15 cellular contexts compared by ENCODE assay signal in the genomic region with DNA sequence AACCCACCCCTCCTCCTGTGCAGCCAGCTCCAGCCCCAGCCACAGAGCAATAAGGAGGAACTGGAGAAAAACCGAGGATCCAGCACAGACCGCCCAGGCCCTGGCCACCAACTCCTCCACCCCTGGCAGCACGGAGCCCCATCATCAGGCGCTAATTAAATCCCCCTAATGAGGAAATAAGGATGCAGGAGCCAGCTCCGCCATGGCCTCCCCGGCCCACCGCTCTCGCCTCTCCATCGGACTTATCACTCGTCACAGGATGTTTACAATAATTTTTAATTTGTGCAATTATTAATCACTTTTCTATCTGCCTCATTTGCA. TPM values are rescaled to one million over a fixed set of nuclear protein-coding genes. Genes with fewer than 3 reads are reported as not detected.
DNase-seq lines count a peak whose midpoint lies in the region; ATAC-seq and TF ChIP-seq lines count a peak whose summit lies in the region.
"Had no signal": no experiment of that assay in that cellular context is flagged by ENCODE, and none has a peak within 500 bp of the region (broad histone marks: within the 10 kb centered on the region; RNA-seq: fewer than 3 reads in every experiment).

No MANE protein-coding gene starts in this region.

- no peak for TF ChIP-seq CTCF in neural cell (IDR thresholded peaks at IDR 0.05; ENCODE audit: poor library complexity, severe bottlenecking)

- DNase-seq in D341Med (ENCODE audit: low spot score) (peak; percentile 12), caudate nucleus (lab: John Stamatoyannopoulos, UW) (peak in 1 of 61 donors; percentile 16), ecto neural progenitor cell (ENCODE audit: low spot score) (peak; percentile 40), T-helper 17 cell (no peak)
- DNase-seq: 8988T; AML-193; CD4-positive, CD25-positive, alpha-beta regulatory T cell; DMS 273 treated with DMSO at 0.1 percent for 48 hours; H7 had no signal

- H3K9ac ChIP-seq in neural cell (ENCODE audit: low read length): peak overlapping the region; percentile 69
- H3K9ac ChIP-seq: BLaER1 had no signal

- TF ChIP-seq RAD21 in neural cell (conservative IDR thresholded peaks at IDR 0.05): no peak

- H3K4me2 ChIP-seq in neural cell (ENCODE audit: low read length): no peak overlapping the region
- H3K4me2 ChIP-seq: BLaER1 had no signal

- H2AFZ ChIP-seq in neural cell (ENCODE audit: low read depth, low read length): no peak overlapping the region
- H2AFZ ChIP-seq: GM23338 had no signal

- no peak overlapping the region for H3K27ac Mint-ChIP-seq in T-helper 17 cell
- H3K27ac Mint-ChIP-seq: CD4-positive, CD25-positive, alpha-beta regulatory T cell; GM23338 had no signal

- H3K27me3 Mint-ChIP-seq in T-helper 17 cell: peaks cover 48% of the 10 kb centered on the region

- ATAC-seq in HG03175 (IDR thresholded peaks at IDR 0.05; ENCODE audit: unreplicated experiment): no peak
- ATAC-seq in GM21423 (IDR thresholded peaks at IDR 0.05; ENCODE audit: unreplicated experiment): no peak
- ATAC-seq in T-helper 17 cell: no peak
- ATAC-seq in GM21381 (IDR thresholded peaks at IDR 0.05; ENCODE audit: unreplicated experiment): no peak
- ATAC-seq: GM23338 had no signal

- H3K9me3 ChIP-seq in neural cell (ENCODE audit: low read length): no peaks in the 10 kb centered on the region
- H3K9me3 ChIP-seq in T-helper 17 cell (ENCODE audit: control insufficient read depth, low read length, poor library complexity, severe bottlenecking): no peaks in the 10 kb centered on the region
- H3K9me3 ChIP-seq: BLaER1 had no signal

- H3F3A ChIP-seq in neural cell (ENCODE audit: insufficient read depth, low read length, poor library complexity, severe bottlenecking): no peaks in the 10 kb centered on the region

- H3K4me3 Mint-ChIP-seq in T-helper 17 cell: no peak overlapping the region
- H3K4me3 Mint-ChIP-seq: CD4-positive, CD25-positive, alpha-beta regulatory T cell; GM23338 had no signal

- no peak overlapping the region for H3K4me3 ChIP-seq in neural cell (ENCODE audit: low read length)
- H3K4me3 ChIP-seq: BLaER1 had no signal

- no peaks in the 10 kb centered on the region for H3K9me2 ChIP-seq in neural cell (ENCODE audit: insufficient read depth, low read length)

- no peak for TF ChIP-seq EP300 in neural cell (conservative IDR thresholded peaks at IDR 0.05; ENCODE audit: poor library complexity, severe bottlenecking)

- no peaks in the 10 kb centered on the region for H3K36me3 ChIP-seq in neural cell (ENCODE audit: insufficient read depth, low read length)
- H3K36me3 ChIP-seq: BLaER1 had no signal

- H3K27ac ChIP-seq in caudate nucleus (ENCODE audit: low read depth, low read length): peak overlapping the region; percentile 55
- peak overlapping the region; percentile 77 for H3K27ac ChIP-seq in neural cell (ENCODE audit: low read length)
- H3K27ac ChIP-seq: BLaER1 had no signal

- no peaks in the 10 kb centered on the region for H3K36me3 Mint-ChIP-seq in T-helper 17 cell (ENCODE audit: low read depth)
- H3K36me3 Mint-ChIP-seq: CD4-positive, CD25-positive, alpha-beta regulatory T cell had no signal

- H3K4me1 Mint-ChIP-seq in T-helper 17 cell: peaks cover 13% of the 10 kb centered on the region

- H3K79me2 ChIP-seq in neural cell (replicated peaks; ENCODE audit: insufficient read depth, low read length): no peaks in the 10 kb centered on the region

- H3K27me3 ChIP-seq in neural cell (ENCODE audit: insufficient read depth, low read depth, low read length): no peaks in the 10 kb centered on the region
- H3K27me3 ChIP-seq: BLaER1 had no signal

- no peaks in the 10 kb centered on the region for H4K20me1 ChIP-seq in neural cell (ENCODE audit: insufficient read depth)
- H4K20me1 ChIP-seq: BLaER1 had no signal

TF ChIP-seq in neural cell, 6 proteins besides CTCF, POLR2A, EP300 and RAD21:
- TF ChIP-seq EZH2 (IDR thresholded peaks at IDR 0.05; ENCODE audit: borderline replicate concordance, insufficient read depth, low read length, poor library complexity, severe bottlenecking) (no peak), SMC3 (conservative IDR thresholded peaks at IDR 0.05; ENCODE audit: poor library complexity) (no peak)
- TF ChIP-seq, protein P1, sequence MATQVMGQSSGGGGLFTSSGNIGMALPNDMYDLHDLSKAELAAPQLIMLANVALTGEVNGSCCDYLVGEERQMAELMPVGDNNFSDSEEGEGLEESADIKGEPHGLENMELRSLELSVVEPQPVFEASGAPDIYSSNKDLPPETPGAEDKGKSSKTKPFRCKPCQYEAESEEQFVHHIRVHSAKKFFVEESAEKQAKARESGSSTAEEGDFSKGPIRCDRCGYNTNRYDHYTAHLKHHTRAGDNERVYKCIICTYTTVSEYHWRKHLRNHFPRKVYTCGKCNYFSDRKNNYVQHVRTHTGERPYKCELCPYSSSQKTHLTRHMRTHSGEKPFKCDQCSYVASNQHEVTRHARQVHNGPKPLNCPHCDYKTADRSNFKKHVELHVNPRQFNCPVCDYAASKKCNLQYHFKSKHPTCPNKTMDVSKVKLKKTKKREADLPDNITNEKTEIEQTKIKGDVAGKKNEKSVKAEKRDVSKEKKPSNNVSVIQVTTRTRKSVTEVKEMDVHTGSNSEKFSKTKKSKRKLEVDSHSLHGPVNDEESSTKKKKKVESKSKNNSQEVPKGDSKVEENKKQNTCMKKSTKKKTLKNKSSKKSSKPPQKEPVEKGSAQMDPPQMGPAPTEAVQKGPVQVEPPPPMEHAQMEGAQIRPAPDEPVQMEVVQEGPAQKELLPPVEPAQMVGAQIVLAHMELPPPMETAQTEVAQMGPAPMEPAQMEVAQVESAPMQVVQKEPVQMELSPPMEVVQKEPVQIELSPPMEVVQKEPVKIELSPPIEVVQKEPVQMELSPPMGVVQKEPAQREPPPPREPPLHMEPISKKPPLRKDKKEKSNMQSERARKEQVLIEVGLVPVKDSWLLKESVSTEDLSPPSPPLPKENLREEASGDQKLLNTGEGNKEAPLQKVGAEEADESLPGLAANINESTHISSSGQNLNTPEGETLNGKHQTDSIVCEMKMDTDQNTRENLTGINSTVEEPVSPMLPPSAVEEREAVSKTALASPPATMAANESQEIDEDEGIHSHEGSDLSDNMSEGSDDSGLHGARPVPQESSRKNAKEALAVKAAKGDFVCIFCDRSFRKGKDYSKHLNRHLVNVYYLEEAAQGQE (IDR thresholded peaks at IDR 0.05; ENCODE audit: borderline replicate concordance): no peak

RNA-seq across cellular contexts. Expression of a gene that starts 42.6 kb away (rescaled TPM):
- 19.1 and 20.5 TPM in 2 replicates for polyA plus RNA-seq in neural cell
- 22.6 and 25.6 TPM in 2 replicates for polyA minus RNA-seq in neural cell
- 10 to 100 TPM; 11.5 to 11.8 TPM for total RNA-seq in T-helper 17 cell

RNA-seq across cellular contexts. Expression of a gene that starts 57.6 kb away (rescaled TPM):
- 34.5 and 64.7 TPM in 2 replicates for polyA plus RNA-seq in neural cell
- polyA minus RNA-seq in neural cell: 37.3 and 41.6 TPM in 2 replicates
- 100 to 1,000 TPM in 1 of 2 donors, 10 to 100 TPM in 1; 87.1 to 107 TPM for total RNA-seq in T-helper 17 cell

Comparison
In these comparisons a context has a peak if more than half of its experiments do, and no peak if none do; other contexts are left out.
1. DNase-seq: peak in D341Med (single experiment) and ecto neural progenitor cell (single experiment); none in T-helper 17 cell (0 of 3).